In genomic region chr12:95480230-95480629, GRCh38 we compare ENCODE assay signal across 17 cellular contexts. TPM values are rescaled to one million over a fixed set of nuclear protein-coding genes. Genes with fewer than 3 reads are reported as not detected.
DNase-seq lines count a peak whose midpoint lies in the region; ATAC-seq and TF ChIP-seq lines count a peak whose summit lies in the region.
"Had no signal": no experiment of that assay in that cellular context is flagged by ENCODE, and none has a peak within 500 bp of the region (broad histone marks: within the 10 kb centered on the region; RNA-seq: fewer than 3 reads in every experiment).

No MANE protein-coding gene starts in this region.

- H3K36me3 Mint-ChIP-seq in activated T-helper 17 cell treated with anti-CD3 and anti-CD28 coated beads, Interleukin-2, amount 50 U/mL, for 72 hours (ENCODE audit: low read depth): peaks cover 99% of the 10 kb centered on the region
- peaks cover 57% of the 10 kb centered on the region for H3K36me3 Mint-ChIP-seq in effector memory CD8-positive, alpha-beta T cell (ENCODE audit: insufficient read depth)

- no peak for TF ChIP-seq EP300 in SK-N-SH (IDR thresholded peaks at IDR 0.05; ENCODE audit: borderline replicate concordance in 1 of 2, low read depth in 1 of 2, low read length in 1 of 2)

- H3K27me3 Mint-ChIP-seq in activated T-helper 17 cell treated with anti-CD3 and anti-CD28 coated beads, Interleukin-2, amount 50 U/mL, for 72 hours: no peaks in the 10 kb centered on the region
- H3K27me3 Mint-ChIP-seq in effector memory CD8-positive, alpha-beta T cell: no peaks in the 10 kb centered on the region

- 96% methylated on average over 2 of the region's 2 CpGs for WGBS in SK-N-SH (ENCODE audit: low lambda C conversion rate)

- H3K9me3 Mint-ChIP-seq in activated T-helper 17 cell treated with anti-CD3 and anti-CD28 coated beads, Interleukin-2, amount 50 U/mL, for 72 hours: no peaks in the 10 kb centered on the region
- H3K9me3 Mint-ChIP-seq in effector memory CD8-positive, alpha-beta T cell: no peaks in the 10 kb centered on the region
- H3K9me3 Mint-ChIP-seq: CD14-positive monocyte had no signal

- TF ChIP-seq CTCF in DOHH2 (IDR thresholded peaks at IDR 0.05; ENCODE audit: low read depth, low read length, poor library complexity, severe bottlenecking) (no peak), fibroblast of villous mesenchyme (IDR thresholded peaks at IDR 0.05; ENCODE audit: insufficient read depth, low read depth, low read length) (no peak), SK-N-SH (IDR thresholded peaks at IDR 0.05) (no peak)

- H4K20me1 ChIP-seq in DOHH2 (ENCODE audit: control insufficient read depth, insufficient read depth, low read depth, low read length): peaks cover 26% of the 10 kb centered on the region
- peaks cover 47% of the 10 kb centered on the region for H4K20me1 ChIP-seq in SK-N-SH (ENCODE audit: insufficient read depth)

- H3K27ac Mint-ChIP-seq in activated T-helper 17 cell treated with anti-CD3 and anti-CD28 coated beads, Interleukin-2, amount 50 U/mL, for 72 hours: peak overlapping the region; percentile 88
- peak overlapping the region in 1 of 2 donors; percentile 91 for H3K27ac Mint-ChIP-seq in effector memory CD8-positive, alpha-beta T cell

- H3K36me3 ChIP-seq in DOHH2 (ENCODE audit: control insufficient read depth, low read length) (peaks cover 100% of the 10 kb centered on the region), SK-N-SH (replicated peaks in 1 of 2; ENCODE audit: control insufficient read depth in 1 of 2, insufficient read depth in 2 of 2, low read length in 1 of 2) (peaks cover 25 to 36% of the 10 kb centered on the region in 2 experiments)

- peaks cover 65% of the 10 kb centered on the region for H3K4me1 ChIP-seq in DOHH2 (ENCODE audit: control insufficient read depth, low read length)
- peaks cover 0 to 14% of the 10 kb centered on the region in 2 experiments; a peak in 3 of 4 replicates for H3K4me1 ChIP-seq in SK-N-SH (ENCODE audit: control insufficient read depth in 1 of 2, insufficient read depth in 2 of 2, low read depth in 1 of 2, low read length in 1 of 2)

- H3F3A ChIP-seq in DOHH2 (ENCODE audit: control insufficient read depth, insufficient read depth): peaks cover 13% of the 10 kb centered on the region
- H3F3A ChIP-seq in SK-N-SH (replicated peaks; ENCODE audit: insufficient read depth): peaks cover 11% of the 10 kb centered on the region

- no peak overlapping the region for H3K9ac ChIP-seq in SK-N-SH

- H3K4me2 ChIP-seq in DOHH2 (ENCODE audit: low read length) (peak overlapping the region; percentile 64), SK-N-SH (no peak overlapping the region)
- H3K4me2 ChIP-seq: PC-9 had no signal

- peak overlapping the region; percentile 42 for H3K4me3 Mint-ChIP-seq in activated T-helper 17 cell treated with anti-CD3 and anti-CD28 coated beads, Interleukin-2, amount 50 U/mL, for 72 hours
- H3K4me3 Mint-ChIP-seq in effector memory CD8-positive, alpha-beta T cell: no peak overlapping the region
- H3K4me3 Mint-ChIP-seq: CD14-positive monocyte had no signal

- H3K4me1 Mint-ChIP-seq in activated T-helper 17 cell treated with anti-CD3 and anti-CD28 coated beads, Interleukin-2, amount 50 U/mL, for 72 hours: peaks cover 59% of the 10 kb centered on the region
- peaks cover 40 to 64% of the 10 kb centered on the region in 2 donors for H3K4me1 Mint-ChIP-seq in effector memory CD8-positive, alpha-beta T cell (ENCODE audit: low read depth in 2 of 2)

- H3K27ac ChIP-seq in DOHH2 (ENCODE audit: low read depth, low read length) (no peak overlapping the region), SK-N-SH (ENCODE audit: low read depth in 2 of 2, low read length in 1 of 2) (no peak overlapping the region)
- H3K27ac ChIP-seq: pancreas, PC-9 had no signal

- H3K9me3 ChIP-seq in DOHH2 (ENCODE audit: control insufficient read depth, insufficient read depth, low read length) (no peaks in the 10 kb centered on the region), SK-N-SH (no peaks in the 10 kb centered on the region)
- H3K9me3 ChIP-seq: pancreas had no signal

- H3K27me3 ChIP-seq in DOHH2 (ENCODE audit: control insufficient read depth, low read length) (no peaks in the 10 kb centered on the region), SK-N-SH (ENCODE audit: insufficient read depth) (no peaks in the 10 kb centered on the region)
- H3K27me3 ChIP-seq: pancreas had no signal

- no peak overlapping the region for H2AFZ ChIP-seq in SK-N-SH (ENCODE audit: low read depth)
- H2AFZ ChIP-seq: PC-9 had no signal

- H3K79me2 ChIP-seq in DOHH2 (ENCODE audit: control insufficient read depth, low read length) (peaks cover 100% of the 10 kb centered on the region), SK-N-SH (ENCODE audit: insufficient read depth) (peaks cover 89% of the 10 kb centered on the region)

- CTCF ChIA-PET in SK-N-SH (lab: Yijun Ruan, JAX): no interaction called here

- ATAC-seq in HG02763 (IDR thresholded peaks at IDR 0.05; ENCODE audit: unreplicated experiment) (peak; percentile 44), GM21367 (IDR thresholded peaks at IDR 0.05; ENCODE audit: unreplicated experiment) (no peak)
- peak; percentile 34 for ATAC-seq in activated T-helper 17 cell treated with anti-CD3 and anti-CD28 coated beads, Interleukin-2, amount 50 U/mL, for 72 hours (replicated peaks)
- no peak for ATAC-seq in effector memory CD8-positive, alpha-beta T cell (replicated peaks)
- ATAC-seq: pancreas had no signal

- DNase-seq in fibroblast of villous mesenchyme (ENCODE audit: low read depth) (peak; percentile 65), AG08396 (ENCODE audit: low spot score) (no peak), SK-N-SH (no peak)
- no peak for DNase-seq in effector memory CD8-positive, alpha-beta T cell
- DNase-seq: activated CD4-positive, CD25-positive, alpha-beta regulatory T cell treated with anti-CD3 and anti-CD28 coated beads, Interleukin-2, amount 50 U/mL, for 72 hours; activated effector memory CD4-positive, alpha-beta T cell treated with Interleukin-2 at 50 U/mL for 16 hours; cerebellar nuclear complex; NCI-H1092 treated with DMSO at 0.1 percent for 48 hours; NCI-H345; pancreas; PC-9; substantia nigra had no signal

- POLR2A ChIA-PET in SK-N-SH (lab: Yijun Ruan, JAX): no interaction called here

- H3K9me2 ChIP-seq in DOHH2 (replicated peaks; ENCODE audit: control insufficient read depth, low read length) (no peaks in the 10 kb centered on the region), SK-N-SH (no peaks in the 10 kb centered on the region)

- no peak for TF ChIP-seq RAD21 in SK-N-SH (IDR thresholded peaks at IDR 0.05; ENCODE audit: low read length)

- H3K4me3 ChIP-seq in DOHH2 (ENCODE audit: low read length): peak overlapping the region; percentile 37
- no peak overlapping the region for H3K4me3 ChIP-seq in fibroblast of villous mesenchyme (ENCODE audit: low read depth, low read length)
- no peak overlapping the region for H3K4me3 ChIP-seq in SK-N-SH (ENCODE audit: low read depth in 2 of 2, low read length in 1 of 2)
- H3K4me3 ChIP-seq: pancreas, PC-9 had no signal

TF ChIP-seq in SK-N-SH, 30 proteins besides CTCF, POLR2A, EP300 and RAD21 (continues in another document):
- TF ChIP-seq ELF1 (IDR thresholded peaks at IDR 0.05) (no peak), MXI1 (IDR thresholded peaks at IDR 0.05; ENCODE audit: low read depth, low read length) (no peak), ZBTB33 (IDR thresholded peaks at IDR 0.05; ENCODE audit: borderline replicate concordance, low read depth) (no peak), FOXJ3 (CRISPR knock-in tag; IDR thresholded peaks at IDR 0.05) (no peak), MEF2A (IDR thresholded peaks at IDR 0.05; ENCODE audit: borderline replicate concordance, low read depth) (no peak), PBX3 (IDR thresholded peaks at IDR 0.05) (no peak)

RNA-seq across cellular contexts. Expression of gene METAP2, which starts 6.3 kb away (rescaled TPM):
- 10 to 100 TPM; 73.4 to 95.8 TPM for total RNA-seq in activated T-helper 17 cell treated with anti-CD3 and anti-CD28 coated beads, Interleukin-2, amount 50 U/mL, for 72 hours
- total RNA-seq in fibroblast of villous mesenchyme: 53.8 and 66.5 TPM in 2 replicates
- 35.8 and 44.7 TPM in 2 replicates for polyA plus RNA-seq in SK-N-SH (2012; rRNA removed)
- 63.9 and 89.3 TPM in 2 replicates for polyA plus RNA-seq in SK-N-SH (2012; cell fraction: cytosol; rRNA removed)
- 12.4 and 21.4 TPM in 2 replicates for polyA plus RNA-seq in SK-N-SH (2012; cell fraction: nucleus; rRNA removed)

Comparison
In these comparisons a context has a peak if more than half of its experiments do, and no peak if none do; other contexts are left out.
1. ATAC-seq: peak in HG02763 (single experiment) and activated T-helper 17 cell treated with anti-CD3 and anti-CD28 coated beads, Interleukin-2, amount 50 U/mL, for 72 hours (single experiment); none in GM21367 (single experiment) and effector memory CD8-positive, alpha-beta T cell (single experiment).